Comparison of ENCODE assay signal across 25 cellular contexts in genomic region chr15:29636921-29637320, GRCh38.
"Had no signal": no experiment of that assay in that cellular context is flagged by ENCODE, and none has a peak within 500 bp of the region (broad histone marks: within the 10 kb centered on the region; RNA-seq: fewer than 3 reads in every experiment).

No MANE protein-coding gene starts in this region.

- ATAC-seq: esophagus mucosa; gastrocnemius medialis; naive thymus-derived CD8-positive, alpha-beta T cell; stimulated activated naive CD8-positive, alpha-beta T cell treated with anti-CD3 and anti-CD28 coated beads, Interleukin-15, amount 100 ng/mL, for 72 hours had no signal

- H3K9me3 ChIP-seq: gastrocnemius medialis, heart left ventricle, suprapubic skin, thyroid gland, vagina had no signal

- H3K27me3 ChIP-seq: dorsolateral prefrontal cortex, hepatocyte, neural progenitor cell, thyroid gland, vagina had no signal

- H3K36me3 Mint-ChIP-seq: naive thymus-derived CD8-positive, alpha-beta T cell; neural progenitor cell had no signal

- H3K4me2 ChIP-seq: hepatocyte, neural progenitor cell, smooth muscle cell had no signal

- H3K9me3 Mint-ChIP-seq: endodermal cell; neural progenitor cell; stimulated activated naive CD8-positive, alpha-beta T cell treated with anti-CD3 and anti-CD28 coated beads, Interleukin-15, amount 100 ng/mL, for 72 hours had no signal

- H3K4me3 ChIP-seq: dorsolateral prefrontal cortex, gastrocnemius medialis, heart left ventricle, hepatocyte, neural progenitor cell, smooth muscle cell, suprapubic skin, thyroid gland, vagina had no signal

- H3K4me3 Mint-ChIP-seq: endodermal cell; naive thymus-derived CD8-positive, alpha-beta T cell; neural progenitor cell; stimulated activated naive CD8-positive, alpha-beta T cell treated with anti-CD3 and anti-CD28 coated beads, Interleukin-15, amount 100 ng/mL, for 72 hours had no signal

- DNase-seq: dorsolateral prefrontal cortex; effector CD4-positive, alpha-beta T cell; endodermal cell; foreskin fibroblast; gastrocnemius medialis; heart left ventricle; kidney; mammary epithelial cell; naive thymus-derived CD8-positive, alpha-beta T cell; stimulated activated CD4-positive, alpha-beta T cell treated with anti-CD3 and anti-CD28 coated beads, Interleukin-12 subunit alpha, Interleukin-12 subunit beta, amount 100 ng/mL, for 4 hours; stimulated activated CD4-positive, alpha-beta T cell treated with anti-CD3 and anti-CD28 coated beads, Interleukin-1b, Interleukin-23, amount 100 ng/mL, for 48 hours; stimulated activated CD4-positive, alpha-beta T cell treated with anti-CD3 and anti-CD28 coated beads, Interleukin-4, amount 100 ng/mL, for 1 hour; stimulated activated CD8-positive, alpha-beta memory T cell treated with anti-CD3 and anti-CD28 coated beads, Interleukin-4, amount 100 ng/mL, for 48 hours; stimulated activated naive CD4-positive, alpha-beta T cell; stimulated activated naive CD8-positive, alpha-beta T cell treated with anti-CD3 and anti-CD28 coated beads, Interleukin-15, amount 100 ng/mL, for 72 hours; trophoblast cell had no signal

- FAIRE-seq: colon, kidney had no signal

- H3K4me1 Mint-ChIP-seq: endodermal cell; naive thymus-derived CD8-positive, alpha-beta T cell; neural progenitor cell; stimulated activated naive CD8-positive, alpha-beta T cell treated with anti-CD3 and anti-CD28 coated beads, Interleukin-15, amount 100 ng/mL, for 72 hours had no signal

- H3K27ac ChIP-seq: epithelial cell of prostate, gastrocnemius medialis, heart left ventricle, hepatocyte, neural progenitor cell, suprapubic skin, thyroid gland, vagina had no signal

- H3K36me3 ChIP-seq: gastrocnemius medialis, heart left ventricle, neural progenitor cell, suprapubic skin, thyroid gland, vagina had no signal

- H3K27ac Mint-ChIP-seq: endodermal cell; naive thymus-derived CD8-positive, alpha-beta T cell; neural progenitor cell; stimulated activated naive CD8-positive, alpha-beta T cell treated with anti-CD3 and anti-CD28 coated beads, Interleukin-15, amount 100 ng/mL, for 72 hours had no signal

- H3K4me1 ChIP-seq: gastrocnemius medialis, heart left ventricle, neural progenitor cell, suprapubic skin, vagina had no signal
